In genomic region chr11:47184711-47185304, GRCh38 we compare ENCODE assay signal across 8 cellular contexts. TPM values are rescaled to one million over a fixed set of nuclear protein-coding genes. Genes with fewer than 3 reads are reported as not detected.
DNase-seq lines count a peak whose midpoint lies in the region; ATAC-seq and TF ChIP-seq lines count a peak whose summit lies in the region.

No MANE protein-coding gene starts in this region.

- H3K9me3 Mint-ChIP-seq in activated T-cell treated with anti-CD3 and anti-CD28 coated beads, Interleukin-2, amount 50 U/mL, for 72 hours, result no peaks in the 10 kb centered on the region

- H3K4me1 ChIP-seq in mesenchymal stem cell (ENCODE audit: control insufficient read depth, insufficient read depth, low read depth, low read length), result peaks cover 30% of the 10 kb centered on the region
- peaks cover 10 to 43% (median 34%) of the 10 kb centered on the region in 4 donors for H3K4me1 ChIP-seq in transverse colon

- no peak overlapping the region for H2BK120ac ChIP-seq in mesenchymal stem cell (ENCODE audit: low read depth, low read length)

- H3K23ac ChIP-seq in mesenchymal stem cell (ENCODE audit: low read length in 2 of 2), result no peak overlapping the region

- H3K79me1 ChIP-seq in mesenchymal stem cell (replicated peaks; ENCODE audit: low read length, poor library complexity, severe bottlenecking), result peaks cover 19% of the 10 kb centered on the region

- peak overlapping the region; percentile 88 for H2BK15ac ChIP-seq in mesenchymal stem cell (ENCODE audit: low read depth, poor library complexity, severe bottlenecking)

- no peak for TF ChIP-seq POLR2A in transverse colon (IDR thresholded peaks at IDR 0.05)

- DNase-seq in activated T-cell treated with anti-CD3 and anti-CD28 coated beads, Interleukin-2, amount 50 U/mL, for 72 hours, result no peak
- DNase-seq in activated T-cell treated with anti-CD3 and anti-CD28 coated beads for 4 hours (no peak), dorsolateral prefrontal cortex (peak; percentile 50 to 90 (median 87)), mesenchymal stem cell (peak; percentile 17), transverse colon (no peak), DMS53 (lab: John Stamatoyannopoulos, UW) (no peak), SIG-M5 treated with dmso at 0.1 percent for 504 hours (lab: John Stamatoyannopoulos, UW; ENCODE audit: unreplicated experiment) (no peak)

- H3K27ac ChIP-seq in dorsolateral prefrontal cortex, result peak overlapping the region; percentile 77 to 100 (median 96)
- peak overlapping the region; percentile 62 for H3K27ac ChIP-seq in mesenchymal stem cell (ENCODE audit: low read length, poor library complexity, severe bottlenecking)
- peak overlapping the region; percentile 80 to 92 (median 89) for H3K27ac ChIP-seq in transverse colon

- H2BK5ac ChIP-seq in mesenchymal stem cell (ENCODE audit: low read depth, low read length, poor library complexity, severe bottlenecking), result no peak overlapping the region

- H3K27me3 ChIP-seq in dorsolateral prefrontal cortex (peaks cover 0 to 6% (median 0%) of the 10 kb centered on the region in 45 donors), mesenchymal stem cell (ENCODE audit: control insufficient read depth in 1 of 2, insufficient read depth in 1 of 2, low read length in 2 of 2) (no peaks in the 10 kb centered on the region), transverse colon (peaks cover 46% of the 10 kb centered on the region)

- peak overlapping the region; percentile 79 for H4K8ac ChIP-seq in mesenchymal stem cell (ENCODE audit: low read length)

- no peak overlapping the region for H2AK5ac ChIP-seq in mesenchymal stem cell (ENCODE audit: low read length, severe bottlenecking)

- H3K9me3 ChIP-seq in mesenchymal stem cell (ENCODE audit: control insufficient read depth, low read length), result no peaks in the 10 kb centered on the region
- H3K9me3 ChIP-seq in transverse colon, result no peaks in the 10 kb centered on the region

- H3K14ac ChIP-seq in mesenchymal stem cell (ENCODE audit: low read length in 2 of 2), result peak overlapping the region in 1 of 2 experiments; percentile 31

- peaks cover 10% of the 10 kb centered on the region for H3K4me1 Mint-ChIP-seq in activated T-cell treated with anti-CD3 and anti-CD28 coated beads, Interleukin-2, amount 50 U/mL, for 72 hours (ENCODE audit: low read depth)

- H4K91ac ChIP-seq in mesenchymal stem cell (ENCODE audit: low read length), result peak overlapping the region; percentile 14

- ATAC-seq in activated T-cell treated with anti-CD3 and anti-CD28 coated beads, Interleukin-2, amount 50 U/mL, for 72 hours (replicated peaks in 1 of 2), result no peak
- no peak for ATAC-seq in HG02588 (IDR thresholded peaks at IDR 0.05; ENCODE audit: unreplicated experiment)

- WGBS in mesenchymal stem cell, result 28% methylated on average over 13 of the region's 13 CpGs
- WGBS in transverse colon (ENCODE audit: low coverage in 1 of 2), 2 donors, result 38% methylated on average over 11 of the region's 13 CpGs; no CpG with 5 or more reads in 1 of the 2 donors

- H3K4me2 ChIP-seq in mesenchymal stem cell (ENCODE audit: low read length, poor library complexity, severe bottlenecking), result peak overlapping the region; percentile 54

- H3K36me3 Mint-ChIP-seq in activated T-cell treated with anti-CD3 and anti-CD28 coated beads, Interleukin-2, amount 50 U/mL, for 72 hours (ENCODE audit: insufficient read depth in 2 of 2), result no peaks in the 10 kb centered on the region

- peaks cover 10% of the 10 kb centered on the region for H3K27me3 Mint-ChIP-seq in activated T-cell treated with anti-CD3 and anti-CD28 coated beads, Interleukin-2, amount 50 U/mL, for 72 hours (ENCODE audit: low read depth)

- peak overlapping the region; percentile 63 to 95 for H3K18ac ChIP-seq in mesenchymal stem cell (ENCODE audit: low read depth in 1 of 2, low read length in 2 of 2)

- no peak for TF ChIP-seq EP300 in transverse colon (IDR thresholded peaks at IDR 0.05; ENCODE audit: low read depth)

- peak overlapping the region; percentile 12 to 63 for H3K4me3 Mint-ChIP-seq in activated T-cell treated with anti-CD3 and anti-CD28 coated beads, Interleukin-2, amount 50 U/mL, for 72 hours

- no peak overlapping the region for H2BK12ac ChIP-seq in mesenchymal stem cell (ENCODE audit: low read length in 2 of 2)

- H3K27ac Mint-ChIP-seq in activated T-cell treated with anti-CD3 and anti-CD28 coated beads, Interleukin-2, amount 50 U/mL, for 72 hours, result no peak overlapping the region

- intact Hi-C loops in dorsolateral prefrontal cortex (cut with DNase I), result loop anchor here in 1 of 2 donors (2.0 kb wide), 1 partner anchor 30 kb away; the partner anchor contains the start of gene DDB2
- intact Hi-C loops in transverse colon (cut with DNase I; ENCODE audit: low total_unique reads), result no loop called here

- peak overlapping the region; percentile 87 for H3K9ac ChIP-seq in mesenchymal stem cell (ENCODE audit: low read length)

- in situ Hi-C loops in transverse colon (cut with MboI; ENCODE audit: low pct_ligation_motif_present in 1 of 4, low pct_unique_long_range_greater_than_20kb in 1 of 4, low sequenced_read_pairs in 3 of 4), result loop anchor here in 1 of 4 donors (25.0 kb wide), 1 partner anchor 177 kb away; the partner anchor contains the start of gene MYBPC3

- H3K4ac ChIP-seq in mesenchymal stem cell (ENCODE audit: low read depth in 1 of 2, low read length in 2 of 2), result peak overlapping the region; percentile 3 to 14

- H2AFZ ChIP-seq in mesenchymal stem cell (ENCODE audit: low read depth, low read length), result no peak overlapping the region

- TF ChIP-seq CTCF in dorsolateral prefrontal cortex (IDR thresholded peaks at IDR 0.05 in 54 of 56, conservative IDR thresholded peaks at IDR 0.05 in 2 of 56; ENCODE audit: low read depth in 1 of 56, partially characterized antibody in 56 of 56) (peak in 6 of 56 donors; percentile 6 to 23 (median 14)), transverse colon (IDR thresholded peaks at IDR 0.05) (no peak)

- H3K4me3 ChIP-seq in dorsolateral prefrontal cortex (peak overlapping the region; percentile 52 to 82 (median 68)), mesenchymal stem cell (ENCODE audit: insufficient read depth in 1 of 2, low read depth in 1 of 2, low read length in 2 of 2) (peak overlapping the region; percentile 83), transverse colon (peak overlapping the region; percentile 44 to 91 (median 69))

- H3K36me3 ChIP-seq in mesenchymal stem cell (ENCODE audit: control insufficient read depth in 1 of 2, insufficient read depth in 2 of 2, low read depth in 1 of 2, low read length in 2 of 2) (peaks cover 4 to 36% of the 10 kb centered on the region in 2 experiments), transverse colon (no peaks in the 10 kb centered on the region)

RNA-seq across cellular contexts. Expression of gene PACSIN3, which starts 1.4 kb away (rescaled TPM):
- total RNA-seq in activated T-cell treated with anti-CD3 and anti-CD28 coated beads, Interleukin-2, amount 50 U/mL, for 72 hours, result 10 to 100 TPM in 1 of 2 donors, 1 to 10 TPM in 1; 4.6 to 10.2 TPM
- total RNA-seq in dorsolateral prefrontal cortex (10 to 100 TPM in 117 of 120 experiments, 1 to 10 TPM in 3; 7.7 to 54.9 (median 21.5) TPM), transverse colon (10 to 100 TPM in 2 of 4 donors, 1 to 10 TPM in 2; 1.2 to 13.9 (median 9.8) TPM)
- polyA plus RNA-seq in mesenchymal stem cell (2013, experiment 1 of 2), result 13.3 TPM
- polyA plus RNA-seq in mesenchymal stem cell (2013, experiment 2 of 2), result 13.7 TPM

RNA-seq across cellular contexts. Expression of gene ARFGAP2, which starts 8.1 kb away (rescaled TPM):
- total RNA-seq in activated T-cell treated with anti-CD3 and anti-CD28 coated beads, Interleukin-2, amount 50 U/mL, for 72 hours, result 10 to 100 TPM; 83.8 to 91.6 TPM
- total RNA-seq in dorsolateral prefrontal cortex (100 to 1,000 TPM in 110 of 120 experiments, 10 to 100 TPM in 10; 84.8 to 149 (median 114) TPM), transverse colon (100 to 1,000 TPM; 123 to 213 (median 132) TPM)
- polyA plus RNA-seq in mesenchymal stem cell (2013, experiment 1 of 2), result 41.6 TPM
- 39.9 TPM for polyA plus RNA-seq in mesenchymal stem cell (2013, experiment 2 of 2)

RNA-seq across cellular contexts. Expression of gene DDB2, which starts 30.0 kb away (rescaled TPM):
- 100 to 1,000 TPM; 306 to 397 TPM for total RNA-seq in activated T-cell treated with anti-CD3 and anti-CD28 coated beads, Interleukin-2, amount 50 U/mL, for 72 hours
- total RNA-seq in dorsolateral prefrontal cortex (10 to 100 TPM in 118 of 120 experiments, 1 to 10 TPM in 2; 7.0 to 40.6 (median 19.7) TPM), transverse colon (10 to 100 TPM in 3 of 4 donors, 1 to 10 TPM in 1; 8.6 to 45.4 (median 28.6) TPM)
- 32.7 TPM for polyA plus RNA-seq in mesenchymal stem cell (2013, experiment 1 of 2)
- polyA plus RNA-seq in mesenchymal stem cell (2013, experiment 2 of 2), result 30.8 TPM

Comparison
In these comparisons a context has a peak if more than half of its experiments do, and no peak if none do; other contexts are left out.
1. DNase-seq: peak in dorsolateral prefrontal cortex (10 of 10) and mesenchymal stem cell (single experiment); none in activated T-cell treated with anti-CD3 and anti-CD28 coated beads, Interleukin-2, amount 50 U/mL, for 72 hours (0 of 2), activated T-cell treated with anti-CD3 and anti-CD28 coated beads for 4 hours (single experiment), transverse colon (single experiment), DMS53 (single experiment) and SIG-M5 treated with dmso at 0.1 percent for 504 hours (single experiment).
2. RNA of gene DDB2, which starts 30.0 kb away (total RNA-seq): 306 to 397 TPM in activated T-cell treated with anti-CD3 and anti-CD28 coated beads, Interleukin-2, amount 50 U/mL, for 72 hours; 8.6 to 45.4 TPM in transverse colon and 7.0 to 40.6 TPM in dorsolateral prefrontal cortex; every median in the first group is over 4 times any median in the second.
3. Peak in every context shown above with its lines, with median percentiles within 50 percentile points of each other: H3K27ac ChIP-seq and H3K4me3 ChIP-seq.